In the genomic region with DNA sequence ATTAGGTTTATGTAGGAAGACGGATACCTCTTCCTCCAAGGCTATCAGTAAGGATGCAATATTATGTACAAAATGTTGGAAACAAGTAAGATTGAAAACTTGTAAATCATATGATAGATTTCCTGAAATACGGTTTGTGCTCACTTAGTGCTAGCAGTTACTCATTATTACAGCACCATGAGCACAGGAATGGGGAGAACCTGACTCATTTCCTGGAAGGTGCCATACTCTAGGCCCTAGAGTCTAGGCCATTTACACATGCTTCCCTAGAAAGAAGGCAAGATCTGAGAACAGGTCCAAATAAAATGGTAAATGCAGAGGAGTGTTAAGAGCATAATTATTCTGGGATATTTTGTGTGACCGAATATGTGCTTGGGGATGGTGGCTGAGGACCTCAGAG, we compare ENCODE assay signal across 24 cellular contexts.
"Had no signal": no experiment of that assay in that cellular context is flagged by ENCODE, and none has a peak within 500 bp of the region (broad histone marks: within the 10 kb centered on the region; RNA-seq: fewer than 3 reads in every experiment).

No MANE protein-coding gene starts in this region.

- DNase-seq: activated B cell treated with CpG ODN at 0.5 μM for 24 hours; activated CD4-positive, alpha-beta T cell treated with anti-CD3 and anti-CD28 coated beads for 36 hours; activated CD4-positive, alpha-beta T cell treated with anti-CD3 and anti-CD28 coated beads, Interleukin-2, amount 50 U/mL, for 4 hours; activated CD8-positive, alpha-beta memory T cell treated with anti-CD3 and anti-CD28 coated beads for 24 hours; activated CD8-positive, alpha-beta memory T cell treated with anti-CD3 and anti-CD28 coated beads, Interleukin-2, amount 50 U/mL, for 4 hours; activated T-cell treated with anti-CD3 and anti-CD28 coated beads, Interleukin-2, amount 50 U/mL, for 24 hours; cortex of kidney; endodermal cell; erythroblast; hippocampal formation; left colon; mesenchymal stem cell; ovary; spleen; stimulated activated CD4-positive, alpha-beta T cell treated with anti-CD3 and anti-CD28 coated beads, Interleukin-4, amount 100 ng/mL, for 1 hour; stimulated activated naive CD4-positive, alpha-beta T cell; T-helper 1 cell; upper lobe of left lung had no signal

- H3K4me1 ChIP-seq: ascending aorta, prostate gland, right atrium auricular region, spleen, upper lobe of left lung had no signal

- H3K27ac ChIP-seq: ascending aorta, neutrophil, ovary, prostate gland, right atrium auricular region, spleen, upper lobe of left lung had no signal

- H3K36me3 ChIP-seq: ascending aorta, neutrophil, ovary, prostate gland, right atrium auricular region, spleen, upper lobe of left lung had no signal

- H3K9me3 ChIP-seq: ascending aorta, neutrophil, ovary, prostate gland, right atrium auricular region, spleen, upper lobe of left lung had no signal

- H3K27me3 ChIP-seq: ascending aorta, neutrophil, ovary, right atrium auricular region, spleen, upper lobe of left lung had no signal

- H3K4me3 ChIP-seq: ascending aorta, ovary, prostate gland, right atrium auricular region, spleen, upper lobe of left lung had no signal

- ATAC-seq: activated CD4-positive, alpha-beta T cell treated with anti-CD3 and anti-CD28 coated beads for 36 hours; activated naive CD4-positive, alpha-beta T cell treated with anti-CD3 and anti-CD28 coated beads, Interleukin-2, amount 50 U/mL, for 72 hours; activated T-helper 17 cell treated with anti-CD3 and anti-CD28 coated beads, Interleukin-2, amount 50 U/mL, for 72 hours; left colon had no signal
